In genomic region chr1:66943361-66943969, GRCh38 we compare ENCODE assay signal across 13 cellular contexts. TPM values are rescaled to one million over a fixed set of nuclear protein-coding genes. Genes with fewer than 3 reads are reported as not detected.
A peak's percentile ranks its signal among the peaks of the same experiment; 100 is the strongest.
DNase-seq lines count a peak whose midpoint lies in the region; ATAC-seq, FAIRE-seq and TF ChIP-seq lines count a peak whose summit lies in the region.
"Had no signal": no experiment of that assay in that cellular context is flagged by ENCODE, and none has a peak within 500 bp of the region (broad histone marks: within the 10 kb centered on the region; RNA-seq: fewer than 3 reads in every experiment).

No MANE protein-coding gene starts in this region.

- no peak for TF ChIP-seq CTCF in astrocyte (IDR thresholded peaks at IDR 0.05; ENCODE audit: insufficient read depth, low read depth, low read length)

- no peak for ATAC-seq in naive thymus-derived CD4-positive, alpha-beta T cell
- ATAC-seq: right cardiac atrium had no signal

- no peak overlapping the region for H2AFZ ChIP-seq in astrocyte (ENCODE audit: low read depth, low read length)

- intact Hi-C loops in CD4-positive, alpha-beta memory T cell (cut with micrococcal nuclease), result loop anchor here (1.0 kb wide), 1 partner anchor 9 kb away; no protein-coding TSS in a partner anchor
- intact Hi-C loops in naive thymus-derived CD4-positive, alpha-beta T cell (cut with micrococcal nuclease), result no loop called here

- peaks cover 26 to 62% of the 10 kb centered on the region in 2 donors for H3K36me3 Mint-ChIP-seq in CD4-positive, alpha-beta memory T cell
- H3K36me3 Mint-ChIP-seq in astrocyte (ENCODE audit: low read depth, unreplicated experiment), result peaks cover 12% of the 10 kb centered on the region
- peaks cover 13 to 41% (median 23%) of the 10 kb centered on the region in 5 donors for H3K36me3 Mint-ChIP-seq in naive thymus-derived CD4-positive, alpha-beta T cell

- H3K9me3 ChIP-seq in CD4-positive, alpha-beta memory T cell (ENCODE audit: control insufficient read depth in 1 of 2, low read length in 2 of 2), result no peaks in the 10 kb centered on the region
- no peaks in the 10 kb centered on the region for H3K9me3 ChIP-seq in astrocyte (ENCODE audit: insufficient read depth, low read depth, low read length)
- no peaks in the 10 kb centered on the region for H3K9me3 ChIP-seq in naive thymus-derived CD4-positive, alpha-beta T cell (ENCODE audit: control insufficient read depth in 2 of 3, low read length in 3 of 3)

- peaks cover 16% of the 10 kb centered on the region for H4K20me1 ChIP-seq in astrocyte (ENCODE audit: insufficient read depth, low read length)

- POLR2A ChIA-PET in CD4-positive, alpha-beta memory T cell (lab: Charles Lee; ENCODE audit: partially characterized antibody), result no interaction called here
- POLR2A ChIA-PET in naive thymus-derived CD4-positive, alpha-beta T cell (lab: Charles Lee), result interaction anchor here (1.0 to 2.2 kb wide), 2 partner anchors 14 to 19 kb away, joined by 3 to 6 read pairs; partner anchors contain the start of genes DNAI4 and MIER1

- H3K4me3 Mint-ChIP-seq in CD4-positive, alpha-beta memory T cell, result peak overlapping the region in 2 of 8 donors; percentile 39 to 50
- H3K4me3 Mint-ChIP-seq in astrocyte (ENCODE audit: unreplicated experiment), result no peak overlapping the region
- H3K4me3 Mint-ChIP-seq in naive thymus-derived CD4-positive, alpha-beta T cell, result peak overlapping the region in 2 of 10 donors; percentile 11 to 59

- peak overlapping the region in 5 of 7 donors; percentile 25 to 92 (median 62) for H3K27ac Mint-ChIP-seq in CD4-positive, alpha-beta memory T cell
- H3K27ac Mint-ChIP-seq in astrocyte (ENCODE audit: unreplicated experiment), result peak overlapping the region; percentile 96
- peak overlapping the region in 8 of 9 donors; percentile 1 to 91 (median 54) for H3K27ac Mint-ChIP-seq in naive thymus-derived CD4-positive, alpha-beta T cell

- H3K4me1 ChIP-seq in CD4-positive, alpha-beta memory T cell (ENCODE audit: insufficient read depth, low read length), result peaks cover 70% of the 10 kb centered on the region
- H3K4me1 ChIP-seq in astrocyte (ENCODE audit: insufficient read depth, low read length), result peaks cover 21% of the 10 kb centered on the region
- peaks cover 26 to 30% of the 10 kb centered on the region in 2 donors for H3K4me1 ChIP-seq in naive thymus-derived CD4-positive, alpha-beta T cell (ENCODE audit: control insufficient read depth in 2 of 2, insufficient read depth in 2 of 2, low read length in 2 of 2)

- H3K36me3 ChIP-seq in CD4-positive, alpha-beta memory T cell (ENCODE audit: insufficient read depth, low read length), result peaks cover 21% of the 10 kb centered on the region
- H3K36me3 ChIP-seq in astrocyte (ENCODE audit: insufficient read depth, low read length), result peaks cover 23% of the 10 kb centered on the region
- peaks cover 3 to 26% (median 13%) of the 10 kb centered on the region in 3 experiments for H3K36me3 ChIP-seq in naive thymus-derived CD4-positive, alpha-beta T cell (ENCODE audit: control insufficient read depth in 2 of 3, insufficient read depth in 3 of 3, low read length in 3 of 3)

- peaks cover 57 to 88% (median 69%) of the 10 kb centered on the region in 4 donors for H3K4me1 Mint-ChIP-seq in CD4-positive, alpha-beta memory T cell
- H3K4me1 Mint-ChIP-seq in astrocyte (ENCODE audit: low read depth, unreplicated experiment), result peaks cover 32% of the 10 kb centered on the region
- peaks cover 39 to 87% (median 78%) of the 10 kb centered on the region in 7 donors for H3K4me1 Mint-ChIP-seq in naive thymus-derived CD4-positive, alpha-beta T cell

- no peak overlapping the region for H3K4me3 ChIP-seq in CD4-positive, alpha-beta memory T cell (ENCODE audit: low read length in 2 of 2)
- no peak overlapping the region for H3K4me3 ChIP-seq in astrocyte (ENCODE audit: insufficient read depth, low read depth, low read length)
- H3K4me3 ChIP-seq in naive thymus-derived CD4-positive, alpha-beta T cell (ENCODE audit: low read length), result no peak overlapping the region

- H3K79me2 ChIP-seq in astrocyte (ENCODE audit: insufficient read depth, low read length), result peaks cover 93% of the 10 kb centered on the region

- no peak for DNase-seq in CD4-positive, alpha-beta memory T cell
- peak; percentile 18 for DNase-seq in HCEC 1CT
- no peak for DNase-seq in astrocyte (ENCODE audit: low read depth)
- DNase-seq in naive thymus-derived CD4-positive, alpha-beta T cell, result no peak
- no peak for DNase-seq in activated gamma-delta T cell treated with Interleukin-2 at 50 U/mL for 16 hours
- no peak for DNase-seq in glomerular visceral epithelial cell (ENCODE audit: extremely low spot score)
- no peak for DNase-seq in HK-2 (ENCODE audit: unreplicated experiment)
- DNase-seq in 8988T, result no peak
- DNase-seq: central memory CD4-positive, alpha-beta T cell; NCI-H345; right cardiac atrium; RPMI8226 had no signal

- CTCF ChIA-PET in CD4-positive, alpha-beta memory T cell (lab: Charles Lee; ENCODE audit: partially characterized antibody), result interaction anchor here (1.5 kb wide), 1 partner anchor 53 kb away, joined by 4 read pairs; no protein-coding TSS in a partner anchor
- CTCF ChIA-PET in naive thymus-derived CD4-positive, alpha-beta T cell (lab: Charles Lee), result no interaction called here

- peaks cover 0 to 2% (median 0%) of the 10 kb centered on the region in 8 donors for H3K9me3 Mint-ChIP-seq in CD4-positive, alpha-beta memory T cell
- no peaks in the 10 kb centered on the region for H3K9me3 Mint-ChIP-seq in astrocyte (ENCODE audit: unreplicated experiment)
- no peaks in the 10 kb centered on the region for H3K9me3 Mint-ChIP-seq in naive thymus-derived CD4-positive, alpha-beta T cell

- H3K27me3 ChIP-seq in CD4-positive, alpha-beta memory T cell (ENCODE audit: insufficient read depth, low read length), result no peaks in the 10 kb centered on the region
- no peaks in the 10 kb centered on the region for H3K27me3 ChIP-seq in astrocyte (ENCODE audit: insufficient read depth, low read length)
- no peaks in the 10 kb centered on the region for H3K27me3 ChIP-seq in naive thymus-derived CD4-positive, alpha-beta T cell (ENCODE audit: control insufficient read depth in 2 of 2, insufficient read depth in 2 of 2, low read length in 2 of 2)

- H3K27ac ChIP-seq in CD4-positive, alpha-beta memory T cell (ENCODE audit: low read depth, low read length), result no peak overlapping the region
- peak overlapping the region; percentile 81 for H3K27ac ChIP-seq in astrocyte (ENCODE audit: low read depth, low read length)
- H3K27ac ChIP-seq in naive thymus-derived CD4-positive, alpha-beta T cell (ENCODE audit: low read depth, low read length), result no peak overlapping the region

- H3K9ac ChIP-seq in astrocyte (ENCODE audit: low read length), result no peak overlapping the region

- no peak for FAIRE-seq in astrocyte (lab: Jason Lieb, UNC)
- FAIRE-seq: islet of Langerhans had no signal

- H3K4me2 ChIP-seq in astrocyte (ENCODE audit: low read length), result no peak overlapping the region

- no peaks in the 10 kb centered on the region for H3K27me3 Mint-ChIP-seq in CD4-positive, alpha-beta memory T cell
- no peaks in the 10 kb centered on the region for H3K27me3 Mint-ChIP-seq in astrocyte (ENCODE audit: low read depth, unreplicated experiment)
- no peaks in the 10 kb centered on the region for H3K27me3 Mint-ChIP-seq in naive thymus-derived CD4-positive, alpha-beta T cell

RNA-seq across cellular contexts. Expression of gene MIER1, which starts 18.7 kb away (rescaled TPM):
- total RNA-seq in CD4-positive, alpha-beta memory T cell, result 10 to 100 TPM; 77.0 to 81.3 TPM
- polyA plus RNA-seq in CD4-positive, alpha-beta memory T cell, result 10 to 100 TPM; 25.5 to 41.3 TPM
- 31.5 and 40.2 TPM in 2 replicates for total RNA-seq in astrocyte
- total RNA-seq in naive thymus-derived CD4-positive, alpha-beta T cell, result 10 to 100 TPM; 51.5 to 73.6 (median 70.9) TPM
- polyA plus RNA-seq in naive thymus-derived CD4-positive, alpha-beta T cell, result 10 to 100 TPM; 35.8 to 48.2 TPM

RNA-seq across cellular contexts. Expression of gene DNAI4, which starts 18.8 kb away (rescaled TPM):
- total RNA-seq in CD4-positive, alpha-beta memory T cell, result 10 to 100 TPM in 1 of 2 experiments, 1 to 10 TPM in 1; 7.9 to 11.4 TPM
- 1 to 10 TPM; 1.3 to 2.1 TPM for polyA plus RNA-seq in CD4-positive, alpha-beta memory T cell
- 6.9 and 7.7 TPM in 2 replicates for total RNA-seq in astrocyte
- total RNA-seq in naive thymus-derived CD4-positive, alpha-beta T cell, result 10 to 100 TPM in 1 of 5 experiments, 1 to 10 TPM in 4; 1.3 to 10.7 (median 9.7) TPM
- polyA plus RNA-seq in naive thymus-derived CD4-positive, alpha-beta T cell, result 1 to 10 TPM; 2.2 to 2.3 TPM
